In genomic region chr3:33167716-33168339, GRCh38 we compare ENCODE assay signal across 21 cellular contexts. TPM values are rescaled to one million over a fixed set of nuclear protein-coding genes. Genes with fewer than 3 reads are reported as not detected.
A peak's percentile ranks its signal among the peaks of the same experiment; 100 is the strongest.
DNase-seq lines count a peak whose midpoint lies in the region; ATAC-seq, FAIRE-seq and TF ChIP-seq lines count a peak whose summit lies in the region.
"Had no signal": no experiment of that assay in that cellular context is flagged by ENCODE, and none has a peak within 500 bp of the region (broad histone marks: within the 10 kb centered on the region; RNA-seq: fewer than 3 reads in every experiment).

No MANE protein-coding gene starts in this region.

- no peak for TF ChIP-seq POLR2A in H54 (IDR thresholded peaks at IDR 0.05; ENCODE audit: low read depth, low read length)

- intact Hi-C loops in CD4-positive, alpha-beta memory T cell (cut with micrococcal nuclease), result no loop called here

- POLR2A ChIA-PET in CD4-positive, alpha-beta memory T cell (lab: Charles Lee; ENCODE audit: partially characterized antibody), result no interaction called here

- H3K4me3 ChIP-seq in RWPE2 (ENCODE audit: severe bottlenecking), result no peak overlapping the region
- no peak overlapping the region for H3K4me3 ChIP-seq in CD4-positive, alpha-beta memory T cell (ENCODE audit: low read length in 2 of 2)
- H3K4me3 ChIP-seq: lower lobe of right lung, testis had no signal

- ATAC-seq in RWPE2 (ENCODE audit: low read depth) (peak; percentile 23; the same call in 1 of the 3 replicates), HG03521 (IDR thresholded peaks at IDR 0.05; ENCODE audit: unreplicated experiment) (no peak)
- ATAC-seq: lower lobe of right lung; naive thymus-derived CD4-positive, alpha-beta T cell had no signal

- H3K27me3 ChIP-seq in RWPE2 (ENCODE audit: insufficient read depth, poor library complexity, severe bottlenecking), result no peaks in the 10 kb centered on the region
- no peaks in the 10 kb centered on the region for H3K27me3 ChIP-seq in CD4-positive, alpha-beta memory T cell (ENCODE audit: insufficient read depth, low read length)
- H3K27me3 ChIP-seq: BE2C, brain microvascular endothelial cell, testis had no signal

- no peaks in the 10 kb centered on the region for H3K9me3 ChIP-seq in RWPE2 (ENCODE audit: severe bottlenecking)
- no peaks in the 10 kb centered on the region for H3K9me3 ChIP-seq in CD4-positive, alpha-beta memory T cell (ENCODE audit: control insufficient read depth in 1 of 2, low read length in 2 of 2)
- H3K9me3 ChIP-seq: BE2C, lower lobe of right lung, testis had no signal

- H3K4me1 ChIP-seq in RWPE2 (ENCODE audit: insufficient read depth, poor library complexity, severe bottlenecking), result no peaks in the 10 kb centered on the region
- no peaks in the 10 kb centered on the region for H3K4me1 ChIP-seq in CD4-positive, alpha-beta memory T cell (ENCODE audit: insufficient read depth, low read length)
- H3K4me1 ChIP-seq: BE2C, lower lobe of right lung had no signal

- H3K27me3 Mint-ChIP-seq in CD4-positive, alpha-beta memory T cell, result no peaks in the 10 kb centered on the region
- H3K27me3 Mint-ChIP-seq: activated CD4-positive, alpha-beta memory T cell treated with anti-CD3 and anti-CD28 coated beads for 36 hours had no signal

- H3K27ac Mint-ChIP-seq in CD4-positive, alpha-beta memory T cell, result no peak overlapping the region
- H3K27ac Mint-ChIP-seq: activated CD4-positive, alpha-beta memory T cell treated with anti-CD3 and anti-CD28 coated beads for 36 hours; activated naive CD4-positive, alpha-beta T cell treated with anti-CD3 and anti-CD28 coated beads, Interleukin-2, amount 10 ng/mL, durations not matched to agents 7 days and 5 days; T-helper 1 cell treated with Interleukin-12 subunit alpha and Interleukin-12 subunit beta and Interleukin-4 antibody, amounts not matched to agents 30 μg/mL and 1 μg/mL, for 36 hours had no signal

- no peak for FAIRE-seq in H54 (lab: Jason Lieb, UNC)
- FAIRE-seq: D721Med had no signal

- peaks cover 6 to 9% (median 8%) of the 10 kb centered on the region in 4 donors for H3K4me1 Mint-ChIP-seq in CD4-positive, alpha-beta memory T cell

- H3K36me3 Mint-ChIP-seq in CD4-positive, alpha-beta memory T cell, result no peaks in the 10 kb centered on the region
- H3K36me3 Mint-ChIP-seq: activated CD4-positive, alpha-beta memory T cell treated with anti-CD3 and anti-CD28 coated beads for 36 hours; activated naive CD4-positive, alpha-beta T cell treated with anti-CD3 and anti-CD28 coated beads, Interleukin-2, amount 10 ng/mL, durations not matched to agents 7 days and 5 days; immature natural killer cell had no signal

- H3K27ac ChIP-seq in RWPE2 (ENCODE audit: poor library complexity, severe bottlenecking), result no peak overlapping the region
- no peak overlapping the region for H3K27ac ChIP-seq in CD4-positive, alpha-beta memory T cell (ENCODE audit: low read depth, low read length)
- H3K27ac ChIP-seq: brain microvascular endothelial cell, lower lobe of right lung had no signal

- H3K36me3 ChIP-seq in RWPE2 (ENCODE audit: low read depth), result no peaks in the 10 kb centered on the region
- no peaks in the 10 kb centered on the region for H3K36me3 ChIP-seq in CD4-positive, alpha-beta memory T cell (ENCODE audit: insufficient read depth, low read length)
- H3K36me3 ChIP-seq: BE2C, brain microvascular endothelial cell, lower lobe of right lung had no signal

- CTCF ChIA-PET in CD4-positive, alpha-beta memory T cell (lab: Charles Lee; ENCODE audit: partially characterized antibody), result interaction anchor here (0.5 kb wide), 1 partner anchor 266 kb away, joined by 3 read pairs; no protein-coding TSS in a partner anchor

- H3K9me3 Mint-ChIP-seq in CD4-positive, alpha-beta memory T cell, result no peaks in the 10 kb centered on the region
- H3K9me3 Mint-ChIP-seq: activated CD4-positive, alpha-beta memory T cell treated with anti-CD3 and anti-CD28 coated beads for 36 hours; activated naive CD4-positive, alpha-beta T cell treated with anti-CD3 and anti-CD28 coated beads, Interleukin-2, amount 10 ng/mL, durations not matched to agents 7 days and 5 days; immature natural killer cell had no signal

- H3K4me3 Mint-ChIP-seq in CD4-positive, alpha-beta memory T cell, result no peak overlapping the region
- H3K4me3 Mint-ChIP-seq: activated CD4-positive, alpha-beta memory T cell treated with anti-CD3 and anti-CD28 coated beads for 36 hours; activated naive CD4-positive, alpha-beta T cell treated with anti-CD3 and anti-CD28 coated beads, Interleukin-2, amount 10 ng/mL, durations not matched to agents 7 days and 5 days; immature natural killer cell; naive thymus-derived CD4-positive, alpha-beta T cell; T-helper 1 cell treated with Interleukin-12 subunit alpha and Interleukin-12 subunit beta and Interleukin-4 antibody, amounts not matched to agents 30 μg/mL and 1 μg/mL, for 36 hours had no signal

- DNase-seq in LHCN-M2 (ENCODE audit: low read depth) (peak; percentile 14), RWPE2 (ENCODE audit: low spot score) (no peak), fibroblast of peridontal ligament (ENCODE audit: extremely low read depth) (peak; percentile 13), smooth muscle cell of the brain vasculature (ENCODE audit: low read depth, low spot score) (peak; percentile 73), H54 (ENCODE audit: insufficient read length, low spot score) (no peak)
- no peak for DNase-seq in CD4-positive, alpha-beta memory T cell
- DNase-seq: activated CD4-positive, alpha-beta memory T cell treated with anti-CD3 and anti-CD28 coated beads for 36 hours; activated naive CD4-positive, alpha-beta T cell treated with anti-CD3 and anti-CD28 coated beads, Interleukin-2, amount 10 ng/mL, durations not matched to agents 7 days and 5 days; activated T-cell treated with anti-CD3 and anti-CD28 coated beads, Interleukin-2, amount 50 U/mL, for 1 hour; BE2C; brain microvascular endothelial cell; immature natural killer cell; lower lobe of right lung; naive thymus-derived CD4-positive, alpha-beta T cell; NCI-H1930; NCI-H510A treated with DMSO at 0.1 percent for 48 hours; SIG-M5; testis had no signal

- TF ChIP-seq CTCF in RWPE2 (IDR thresholded peaks at IDR 0.05; ENCODE audit: poor library complexity, severe bottlenecking), result no peak

RNA-seq across cellular contexts. Expression of gene SUSD5, which starts 50.8 kb away (rescaled TPM):
- total RNA-seq in LHCN-M2 (2014; rRNA removed), result 20.8 and 22.8 TPM in 2 replicates
- 8.9 TPM for polyA plus RNA-seq in LHCN-M2 (2012)
- total RNA-seq in CD4-positive, alpha-beta memory T cell, result not detected
- polyA plus RNA-seq in CD4-positive, alpha-beta memory T cell, result under 1 TPM in 1 of 2 donors, not detected in 1; 0.21 TPM
- total RNA-seq: activated CD4-positive, alpha-beta memory T cell treated with anti-CD3 and anti-CD28 coated beads for 36 hours; naive thymus-derived CD4-positive, alpha-beta T cell had no signal
- polyA plus RNA-seq: immature natural killer cell had no signal

RNA-seq across cellular contexts. Expression of gene CRTAP, which starts 54.0 kb away (rescaled TPM):
- 287 and 368 TPM in 2 replicates for total RNA-seq in LHCN-M2 (2014; rRNA removed)
- polyA plus RNA-seq in LHCN-M2 (2012), result 230 TPM
- total RNA-seq in CD4-positive, alpha-beta memory T cell, result 10 to 100 TPM; 75.4 to 84.4 TPM
- polyA plus RNA-seq in CD4-positive, alpha-beta memory T cell, result 100 to 1,000 TPM in 1 of 2 donors, 10 to 100 TPM in 1; 100.0 to 109 TPM

Comparison
In these comparisons a context has a peak if more than half of its experiments do, and no peak if none do; other contexts are left out.
1. DNase-seq: peak in LHCN-M2 (single experiment), fibroblast of peridontal ligament (single experiment) and smooth muscle cell of the brain vasculature (single experiment); none in RWPE2 (single experiment), H54 (single experiment) and CD4-positive, alpha-beta memory T cell (0 of 5).
2. RNA of gene SUSD5, which starts 50.8 kb away (total RNA-seq): 20.8 to 22.8 TPM in LHCN-M2; not detected in CD4-positive, alpha-beta memory T cell; every median in the first group is over 10 times any median in the second.